Comparison of ENCODE assay signal across 8 cellular contexts in the genomic region with DNA sequence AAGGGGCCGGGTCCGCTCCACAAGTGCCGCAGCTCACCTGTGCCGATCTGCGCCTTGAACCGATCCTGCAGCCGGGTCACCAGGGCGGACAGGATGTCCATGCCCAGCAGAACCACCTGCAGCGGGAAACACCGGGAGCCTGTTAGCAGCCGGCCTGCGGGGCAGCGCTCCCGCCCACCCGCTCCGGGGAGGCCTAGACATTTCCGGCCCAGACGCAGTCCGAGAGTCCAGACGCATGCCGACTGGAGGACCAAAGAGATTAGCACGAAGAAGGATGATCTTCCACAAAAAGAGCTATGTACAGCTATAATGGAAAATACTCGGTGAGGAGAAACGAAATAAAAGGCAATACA. TPM values are rescaled to one million over a fixed set of nuclear protein-coding genes. Genes with fewer than 3 reads are reported as not detected.
DNase-seq lines count a peak whose midpoint lies in the region; ATAC-seq, FAIRE-seq and TF ChIP-seq lines count a peak whose summit lies in the region.

No MANE protein-coding gene starts in this region.

- H3K27me3 ChIP-seq in endothelial cell of umbilical vein (ENCODE audit: control insufficient read depth in 2 of 2, insufficient read depth in 2 of 2, low read length in 2 of 2), result no peaks in the 10 kb centered on the region

- BruUV-seq in endothelial cell of umbilical vein (replicated peaks; lab: Mats Ljungman, UMichigan), result no TSS peak

- DNase-seq in NCI-H1105 treated with DMSO at 0.1 percent for 48 hours (lab: John Stamatoyannopoulos, UW) (peak; percentile 66), NCI-H1105 (lab: John Stamatoyannopoulos, UW) (no peak), HK-2 (ENCODE audit: unreplicated experiment) (peak; percentile 76), T-helper 17 cell (peak in 1 of 3 donors; percentile 30), endothelial cell of umbilical vein (ENCODE audit: low read depth, low spot score) (peak; percentile 87), myocyte (ENCODE audit: low read depth) (peak; percentile 82), urothelium cell line (ENCODE audit: low spot score) (peak; percentile 92)

- H3K9me3 ChIP-seq in T-helper 17 cell (ENCODE audit: control insufficient read depth, low read length, poor library complexity, severe bottlenecking), result no peaks in the 10 kb centered on the region
- H3K9me3 ChIP-seq in endothelial cell of umbilical vein (replicated peaks; ENCODE audit: control insufficient read depth, insufficient read depth, low read length), result no peaks in the 10 kb centered on the region

- no peak for TF ChIP-seq POLR2A in endothelial cell of umbilical vein (IDR thresholded peaks at IDR 0.05; ENCODE audit: low read depth, low read length)

- H3K36me3 Mint-ChIP-seq in T-helper 17 cell (ENCODE audit: low read depth), result no peaks in the 10 kb centered on the region

- H3K9ac ChIP-seq in endothelial cell of umbilical vein (replicated peaks; ENCODE audit: extremely low read depth, insufficient read depth, low read length), result peak overlapping the region; percentile 94

- H3K4me1 ChIP-seq in endothelial cell of umbilical vein (ENCODE audit: control insufficient read depth, extremely low read depth, insufficient read depth, low read length), result peaks cover 18% of the 10 kb centered on the region

- peak overlapping the region; percentile 36 for H3K4me2 ChIP-seq in endothelial cell of umbilical vein (ENCODE audit: insufficient read depth, low read length)

- no peak for TF ChIP-seq CTCF in endothelial cell of umbilical vein (IDR thresholded peaks at IDR 0.05; ENCODE audit: extremely low read depth in 1 of 2, insufficient read depth in 1 of 2, low read depth in 1 of 2, low read length in 2 of 2)

- peak overlapping the region; percentile 52 for H2AFZ ChIP-seq in endothelial cell of umbilical vein (ENCODE audit: low read depth, low read length)

- H4K20me1 ChIP-seq in endothelial cell of umbilical vein (replicated peaks; ENCODE audit: control insufficient read depth, extremely low read depth, insufficient read depth, low read length), result no peaks in the 10 kb centered on the region

- POLR2A ChIA-PET in endothelial cell of umbilical vein (lab: Charles Lee), result interaction anchor here (0.7 to 2.8 kb wide), 16 partner anchors 9 to 455 kb away, joined by 3 to 43 read pairs (median 5); a partner anchor contains a TSS

- H3K27ac Mint-ChIP-seq in T-helper 17 cell, result peak overlapping the region; percentile 99

- H3K79me2 ChIP-seq in endothelial cell of umbilical vein (ENCODE audit: control insufficient read depth, insufficient read depth, low read length), result peaks cover 33% of the 10 kb centered on the region

- intact Hi-C loops in endothelial cell of umbilical vein (cut with micrococcal nuclease), result loop anchor here (1.0 to 2.0 kb wide), 3 partner anchors 66 to 225 kb away; a partner anchor contains a TSS

- H3K4me1 Mint-ChIP-seq in T-helper 17 cell, result peaks cover 29% of the 10 kb centered on the region

- H3K36me3 ChIP-seq in endothelial cell of umbilical vein (ENCODE audit: control insufficient read depth in 2 of 2, extremely low read depth in 1 of 2, insufficient read depth in 2 of 2, low read length in 2 of 2), result no peaks in the 10 kb centered on the region

- H3K27me3 Mint-ChIP-seq in T-helper 17 cell, result no peaks in the 10 kb centered on the region

- FAIRE-seq in endothelial cell of umbilical vein (lab: Jason Lieb, UNC) (no peak), urothelium cell line (lab: Jason Lieb, UNC) (no peak)

- H3K27ac ChIP-seq in endothelial cell of umbilical vein (ENCODE audit: insufficient read depth, low read depth, low read length), result peak overlapping the region; percentile 96

- ATAC-seq in GM21381 (IDR thresholded peaks at IDR 0.05; ENCODE audit: unreplicated experiment), result peak; percentile 51
- peak; percentile 23 for ATAC-seq in T-helper 17 cell

- H3K9me1 ChIP-seq in endothelial cell of umbilical vein (replicated peaks; ENCODE audit: control insufficient read depth, extremely low read depth, insufficient read depth, low read length), result no peaks in the 10 kb centered on the region

- H3K4me3 ChIP-seq in endothelial cell of umbilical vein (replicated peaks in 1 of 3; ENCODE audit: insufficient read depth in 1 of 3, low read depth in 1 of 3, low read length in 3 of 3), result peak overlapping the region; percentile 47 to 95 (median 65)

- peak overlapping the region; percentile 96 for H3K4me3 Mint-ChIP-seq in T-helper 17 cell

- CTCF ChIA-PET in endothelial cell of umbilical vein (lab: Charles Lee), result interaction anchor here (0.6 to 3.9 kb wide), 36 partner anchors 9 to 283 kb away, joined by 3 to 68 read pairs (median 4); a partner anchor contains a TSS

- dilution Hi-C loops in endothelial cell of umbilical vein (cut with MboI; ENCODE audit: extremely low pct_ligation_motif_present, low sequenced_read_pairs), result no loop called here

TF ChIP-seq in endothelial cell of umbilical vein, 7 proteins besides CTCF, POLR2A, EP300 and RAD21:
- no peak for TF ChIP-seq FOS (IDR thresholded peaks at IDR 0.05; ENCODE audit: borderline replicate concordance, insufficient read depth, low read length)
- TF ChIP-seq GATA2 (IDR thresholded peaks at IDR 0.05; ENCODE audit: insufficient read depth, insufficient read length, low read depth, low read length), result no peak
- no peak for TF ChIP-seq MYC (IDR thresholded peaks at IDR 0.05; ENCODE audit: low read depth, low read length)
- no peak for TF ChIP-seq POLR2AphosphoS5 (IDR thresholded peaks at IDR 0.05; ENCODE audit: insufficient read depth, low read depth, low read length)
- no peak for TF ChIP-seq EZH2 (IDR thresholded peaks at IDR 0.05; ENCODE audit: borderline replicate concordance, low read depth, low read length, severe bottlenecking)
- TF ChIP-seq, protein P1, sequence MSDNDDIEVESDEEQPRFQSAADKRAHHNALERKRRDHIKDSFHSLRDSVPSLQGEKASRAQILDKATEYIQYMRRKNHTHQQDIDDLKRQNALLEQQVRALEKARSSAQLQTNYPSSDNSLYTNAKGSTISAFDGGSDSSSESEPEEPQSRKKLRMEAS (IDR thresholded peaks at IDR 0.05; ENCODE audit: insufficient read depth, insufficient read length), result no peak

RNA-seq across cellular contexts. Expression of a gene that starts 0.5 kb away (rescaled TPM):
- total RNA-seq in T-helper 17 cell (not detected), endothelial cell of umbilical vein (not detected in 2 replicates), myocyte (not detected in 2 replicates)
- polyA plus RNA-seq in endothelial cell of umbilical vein, result not detected in 2 replicates
- not detected in 2 replicates for polyA plus RNA-seq in endothelial cell of umbilical vein (2011; cell fraction: cytosol; rRNA removed)
- polyA plus RNA-seq in endothelial cell of umbilical vein (2011; cell fraction: nucleus; rRNA removed), result not detected in 2 replicates
- not detected in 2 replicates for polyA plus RNA-seq in endothelial cell of umbilical vein (2012)
- under 0.01 TPM in 2 replicates for polyA minus RNA-seq in endothelial cell of umbilical vein
- polyA minus RNA-seq in endothelial cell of umbilical vein (2011; cell fraction: cytosol; rRNA and poly(A)+ RNA removed), result 8,857 TPM
- under 0.01 TPM in 2 replicates for polyA minus RNA-seq in endothelial cell of umbilical vein (2011; cell fraction: nucleus; rRNA and poly(A)+ RNA removed)
- polyA plus RNA-seq in myocyte (2012), result not detected
